12 cellular contexts compared by ENCODE assay signal in genomic region chr2:199470672-199471442, GRCh38. TPM values are rescaled to one million over a fixed set of nuclear protein-coding genes. Genes with fewer than 3 reads are reported as not detected.
DNase-seq lines count a peak whose midpoint lies in the region; ATAC-seq and TF ChIP-seq lines count a peak whose summit lies in the region.
"Had no signal": no experiment of that assay in that cellular context is flagged by ENCODE, and none has a peak within 500 bp of the region (broad histone marks: within the 10 kb centered on the region; RNA-seq: fewer than 3 reads in every experiment).

No MANE protein-coding gene starts in this region.

- no peaks in the 10 kb centered on the region for H3F3A ChIP-seq in PC-3 (ENCODE audit: low read length, unreplicated experiment)

- peak overlapping the region; percentile 51 for H3K23ac ChIP-seq in trophoblast cell (ENCODE audit: low read length)

- no peaks in the 10 kb centered on the region for H3K9me2 ChIP-seq in PC-3 (replicated peaks; ENCODE audit: low read length)

- no peak overlapping the region for H2BK5ac ChIP-seq in trophoblast cell (ENCODE audit: low read depth, low read length, poor library complexity)

- intact Hi-C loops in PC-3 (cut with micrococcal nuclease): no loop called here

- no peak overlapping the region for H4K91ac ChIP-seq in trophoblast cell (ENCODE audit: low read depth, low read length)

- no peaks in the 10 kb centered on the region for H3K79me1 ChIP-seq in trophoblast cell (ENCODE audit: low read length)

- WGBS in trophoblast cell (ENCODE audit: extremely low coverage, insufficient coverage, insufficient read length): no CpG with 5 or more reads among the region's 48 CpGs

- no peak overlapping the region for H3K27ac ChIP-seq in PC-3 (ENCODE audit: low read length)
- H3K27ac ChIP-seq in trophoblast cell (ENCODE audit: low read depth, low read length): no peak overlapping the region
- H3K27ac ChIP-seq: lower lobe of right lung, Peyer's patch had no signal

- TF ChIP-seq CTCF in PC-3 (conservative IDR thresholded peaks at IDR 0.05; ENCODE audit: low read depth, low read length) (no peak), fibroblast of the aortic adventitia (IDR thresholded peaks at IDR 0.05; ENCODE audit: insufficient read depth, low read length) (peak; percentile 9)

- H3K79me2 ChIP-seq in PC-3 (ENCODE audit: low read length) (no peaks in the 10 kb centered on the region), trophoblast cell (ENCODE audit: control insufficient read depth, insufficient read depth, low read length, poor library complexity) (no peaks in the 10 kb centered on the region)

- no peak overlapping the region for H4K12ac ChIP-seq in trophoblast cell (ENCODE audit: low read depth, low read length)

- no peak overlapping the region for H4K8ac ChIP-seq in trophoblast cell (ENCODE audit: low read depth, low read length)

- no peak overlapping the region for H2BK120ac ChIP-seq in trophoblast cell (ENCODE audit: insufficient read depth, low read length, poor library complexity)

- H3K4me3 ChIP-seq in PC-3 (ENCODE audit: low read length) (no peak overlapping the region), fibroblast of the aortic adventitia (ENCODE audit: low read depth, low read length) (peak overlapping the region; percentile 35), trophoblast cell (ENCODE audit: low read depth, low read length) (no peak overlapping the region)
- H3K4me3 ChIP-seq: lower lobe of right lung had no signal

- H3K9me3 ChIP-seq in PC-3 (ENCODE audit: low read length): no peaks in the 10 kb centered on the region
- H3K9me3 ChIP-seq in trophoblast cell (ENCODE audit: insufficient read depth, low read depth, low read length): peaks cover 2% of the 10 kb centered on the region
- H3K9me3 ChIP-seq: lower lobe of right lung, Peyer's patch had no signal

- BruUV-seq in PC-3 (replicated peaks; lab: Mats Ljungman, UMichigan): no TSS peak

- H3K4me1 ChIP-seq in PC-3 (ENCODE audit: insufficient read depth, low read length) (no peaks in the 10 kb centered on the region), trophoblast cell (ENCODE audit: control insufficient read depth in 1 of 2, insufficient read depth in 2 of 2, low read length in 2 of 2) (peaks cover 10 to 11% of the 10 kb centered on the region in 2 experiments)

- H3K36me3 ChIP-seq in PC-3 (ENCODE audit: low read depth, low read length) (no peaks in the 10 kb centered on the region), trophoblast cell (ENCODE audit: control insufficient read depth in 1 of 2, insufficient read depth in 2 of 2, low read length in 2 of 2) (no peaks in the 10 kb centered on the region)
- H3K36me3 ChIP-seq: lower lobe of right lung, Peyer's patch had no signal

- POLR2A ChIA-PET in PC-3 (lab: Charles Lee; ENCODE audit: unreplicated experiment): no interaction called here

- H3K4me2 ChIP-seq in PC-3 (ENCODE audit: low read length) (peak overlapping the region; percentile 10; the same call in 1 of the 2 replicates), trophoblast cell (ENCODE audit: low read length) (peak overlapping the region; percentile 42)

- no peak overlapping the region for H3K4ac ChIP-seq in trophoblast cell (ENCODE audit: low read depth, low read length)

- no peaks in the 10 kb centered on the region for H4K20me1 ChIP-seq in PC-3 (ENCODE audit: low read length)

- CTCF ChIA-PET in PC-3 (lab: Charles Lee): no interaction called here

- peaks cover 37% of the 10 kb centered on the region for H3K27me3 ChIP-seq in PC-3 (ENCODE audit: low read length)
- peaks cover 58% of the 10 kb centered on the region for H3K27me3 ChIP-seq in trophoblast cell (ENCODE audit: insufficient read depth, low read length)

- ATAC-seq in PC-3 (no peak), GM19463 (IDR thresholded peaks at IDR 0.05; ENCODE audit: unreplicated experiment) (no peak), GM21360 (IDR thresholded peaks at IDR 0.05; ENCODE audit: unreplicated experiment) (no peak), GM19467 (IDR thresholded peaks at IDR 0.05; ENCODE audit: unreplicated experiment) (no peak)
- ATAC-seq: activated CD4-positive, CD25-positive, alpha-beta regulatory T cell treated with anti-CD3 and anti-CD28 coated beads, Interleukin-2, amount 50 U/mL, for 24 hours had no signal

- no peak overlapping the region for H2BK12ac ChIP-seq in trophoblast cell (ENCODE audit: low read length)

- H2AK5ac ChIP-seq in trophoblast cell (ENCODE audit: low read length): no peak overlapping the region

- H3K9ac ChIP-seq in PC-3 (ENCODE audit: low read length) (no peak overlapping the region), trophoblast cell (ENCODE audit: low read length) (no peak overlapping the region)

- DNase-seq in DMS53 (lab: John Stamatoyannopoulos, UW) (peak; percentile 54), PC-3 (no peak), fibroblast of the aortic adventitia (ENCODE audit: low read depth) (no peak), trophoblast cell (no peak), D341Med (ENCODE audit: low spot score) (no peak)
- DNase-seq: CD4-positive, CD25-positive, alpha-beta regulatory T cell had no signal

- H3K14ac ChIP-seq in trophoblast cell (ENCODE audit: low read length): no peak overlapping the region

- no peak overlapping the region for H3K18ac ChIP-seq in trophoblast cell (ENCODE audit: low read length)

- H2AFZ ChIP-seq in PC-3 (ENCODE audit: low read length) (no peak overlapping the region), trophoblast cell (ENCODE audit: insufficient read depth, low read length, poor library complexity) (no peak overlapping the region)

RNA-seq across cellular contexts. Expression of gene SATB2, which starts 13.1 kb away (rescaled TPM):
- total RNA-seq in PC-3 (2014; rRNA removed) (3.0 and 5.1 TPM in 2 replicates), fibroblast of the aortic adventitia (ENCODE audit: low replicate concordance) (2.3 and 12.7 TPM in 2 replicates)
- polyA plus RNA-seq in trophoblast cell (2013): 0.37 and 0.44 TPM in 2 replicates
- total RNA-seq: CD4-positive, CD25-positive, alpha-beta regulatory T cell had no signal
